In the genomic region with DNA sequence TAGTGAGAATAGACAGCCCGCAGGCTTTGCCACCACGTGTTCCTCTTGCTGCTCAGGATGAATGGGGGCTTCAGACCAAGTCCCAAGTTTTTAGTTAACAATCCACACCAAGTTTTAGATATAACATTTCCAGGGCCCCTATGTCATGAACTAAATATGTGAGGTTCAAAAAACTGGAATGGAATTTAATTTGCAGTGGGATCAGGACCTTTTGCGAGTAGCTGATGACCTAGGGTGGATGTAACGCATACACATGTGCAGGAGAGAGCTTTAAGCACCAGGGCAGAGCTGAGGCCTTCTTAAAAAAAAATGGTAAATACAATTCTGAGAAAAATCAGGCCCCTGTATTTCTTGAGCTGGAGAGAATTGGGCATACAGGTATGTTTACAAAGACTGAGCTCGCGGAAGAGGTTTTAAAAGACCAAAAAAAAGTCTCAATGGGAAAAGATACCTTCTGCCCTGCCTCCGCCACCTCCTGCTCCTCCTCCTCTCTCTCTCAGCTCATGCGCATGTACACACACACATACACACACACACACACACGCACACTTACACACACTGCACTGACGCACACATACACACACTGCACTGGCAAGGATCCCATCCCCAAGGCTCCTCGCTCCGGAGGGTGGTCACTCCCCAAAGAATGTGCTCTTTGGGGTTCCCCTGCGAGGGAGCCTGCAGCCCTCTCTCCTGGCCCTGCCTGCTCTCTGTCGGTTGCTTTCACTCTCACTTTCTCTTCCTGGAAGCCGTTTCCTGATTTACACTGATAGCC, we compare ENCODE assay signal across 8 cellular contexts. TPM values are rescaled to one million over a fixed set of nuclear protein-coding genes. Genes with fewer than 3 reads are reported as not detected.
DNase-seq lines count a peak whose midpoint lies in the region; ATAC-seq and TF ChIP-seq lines count a peak whose summit lies in the region.

No MANE protein-coding gene starts in this region.

- H3K79me2 ChIP-seq in fibroblast of lung (ENCODE audit: control insufficient read depth, insufficient read depth, low read length), result no peaks in the 10 kb centered on the region

- 0 out of 2 replicates have a peak, but pooled peaks have one; percentile 3 for TF ChIP-seq CTCF in AG04450 (IDR thresholded peaks at IDR 0.05; ENCODE audit: low read depth, low read length)
- TF ChIP-seq CTCF in activated CD8-positive, alpha-beta T cell treated with anti-CD3 and anti-CD28 coated beads for 36 hours (IDR thresholded peaks at IDR 0.05), result no peak
- no peak for TF ChIP-seq CTCF in fibroblast of lung (conservative IDR thresholded peaks at IDR 0.05 in 1 of 2, IDR thresholded peaks at IDR 0.05 in 1 of 2; ENCODE audit: low read depth in 1 of 2, low read length in 2 of 2)
- TF ChIP-seq CTCF in neutrophil (IDR thresholded peaks at IDR 0.05), result no peak
- no peak for TF ChIP-seq CTCF in uterus (IDR thresholded peaks at IDR 0.05)

- intact Hi-C loops in activated CD8-positive, alpha-beta T cell treated with anti-CD3 and anti-CD28 coated beads for 36 hours (cut with micrococcal nuclease), result no loop called here
- intact Hi-C loops in uterus (cut with DNase I; ENCODE audit: low total_unique reads), result no loop called here

- TF ChIP-seq POLR2A in GM19193 (IDR thresholded peaks at IDR 0.05; ENCODE audit: extremely low read depth, insufficient read depth, insufficient read length), result peak; percentile 40
- TF ChIP-seq POLR2A in uterus (IDR thresholded peaks at IDR 0.05), result no peak

- DNase-seq in AG04450 (ENCODE audit: low read depth, low spot score) (peak; percentile 11), fibroblast of lung (ENCODE audit: low read depth in 2 of 2) (peak; percentile 70 to 81), uterus (peak; percentile 34 to 45), KBM-7 (no peak)
- DNase-seq in activated CD8-positive, alpha-beta T cell treated with anti-CD3 and anti-CD28 coated beads for 36 hours, result peak; percentile 60

- H3K27me3 Mint-ChIP-seq in activated CD8-positive, alpha-beta T cell treated with anti-CD3 and anti-CD28 coated beads for 36 hours, result no peaks in the 10 kb centered on the region

- H4K20me1 ChIP-seq in fibroblast of lung (ENCODE audit: control insufficient read depth, extremely low read depth, insufficient read depth, low read length), result no peaks in the 10 kb centered on the region

- H3K4me3 ChIP-seq in AG04450 (ENCODE audit: low read depth, low read length) (peak overlapping the region; percentile 67), fibroblast of lung (replicated peaks in 1 of 4; ENCODE audit: control extremely low read depth in 1 of 4, insufficient read depth in 1 of 4, low read depth in 3 of 4, low read length in 4 of 4) (peak overlapping the region; percentile 53 to 74 (median 60)), neutrophil (ENCODE audit: low read depth in 1 of 2, low read length in 1 of 2) (peak overlapping the region; percentile 63 to 67), uterus (peak overlapping the region; percentile 27 to 36)

- H3K27ac Mint-ChIP-seq in activated CD8-positive, alpha-beta T cell treated with anti-CD3 and anti-CD28 coated beads for 36 hours, result peak overlapping the region; percentile 98

- in situ Hi-C loops in KBM-7 (cut with MboI; ENCODE audit: low pct_unique_long_range_greater_than_20kb, low sequenced_read_pairs), result no loop called here

- H3K36me3 Mint-ChIP-seq in activated CD8-positive, alpha-beta T cell treated with anti-CD3 and anti-CD28 coated beads for 36 hours (ENCODE audit: low read depth), result no peaks in the 10 kb centered on the region

- no peaks in the 10 kb centered on the region for H3K9me3 Mint-ChIP-seq in activated CD8-positive, alpha-beta T cell treated with anti-CD3 and anti-CD28 coated beads for 36 hours

- H3K4me3 Mint-ChIP-seq in activated CD8-positive, alpha-beta T cell treated with anti-CD3 and anti-CD28 coated beads for 36 hours, result peak overlapping the region; percentile 90

- POLR2A ChIA-PET in AG04450 (lab: Yijun Ruan, JAX), result no interaction called here
- POLR2A ChIA-PET in activated CD8-positive, alpha-beta T cell treated with anti-CD3 and anti-CD28 coated beads for 36 hours (lab: Charles Lee), result interaction anchor here (1.1 to 1.8 kb wide), 3 partner anchors 49 to 91 kb away, joined by 3 to 8 read pairs (median 3); partner anchors contain the start of gene IGF1R

- H3K27ac ChIP-seq in AG04450 (ENCODE audit: low read depth, low read length) (no peak overlapping the region), fibroblast of lung (ENCODE audit: insufficient read depth, low read length) (peak overlapping the region; percentile 4), neutrophil (peak overlapping the region; percentile 69), uterus (peak overlapping the region; percentile 53 to 65)

- peak overlapping the region; percentile 100 for H2AFZ ChIP-seq in fibroblast of lung (ENCODE audit: low read length)

- peak overlapping the region; percentile 37 for H3K9ac ChIP-seq in fibroblast of lung (ENCODE audit: insufficient read depth, low read length)

- peak; percentile 79 for ATAC-seq in HG03196 (IDR thresholded peaks at IDR 0.05; ENCODE audit: unreplicated experiment)
- peak; percentile 90 for ATAC-seq in activated CD8-positive, alpha-beta T cell treated with anti-CD3 and anti-CD28 coated beads for 36 hours

- H3K27me3 ChIP-seq in AG04450 (ENCODE audit: control insufficient read depth, insufficient read depth, low read length) (peaks cover 11% of the 10 kb centered on the region), fibroblast of lung (ENCODE audit: control insufficient read depth, insufficient read depth, low read length) (peaks cover 2% of the 10 kb centered on the region), neutrophil (peaks cover 41% of the 10 kb centered on the region), uterus (no peaks in the 10 kb centered on the region)

- H3K36me3 ChIP-seq in fibroblast of lung (ENCODE audit: control insufficient read depth, insufficient read depth, low read length), result no peaks in the 10 kb centered on the region
- no peaks in the 10 kb centered on the region for H3K36me3 ChIP-seq in neutrophil
- H3K36me3 ChIP-seq in uterus, result no peaks in the 10 kb centered on the region

- H3K9me3 ChIP-seq in AG04450 (ENCODE audit: control insufficient read depth, insufficient read depth, low read length) (no peaks in the 10 kb centered on the region), fibroblast of lung (ENCODE audit: control insufficient read depth, insufficient read depth, low read depth, low read length) (no peaks in the 10 kb centered on the region), neutrophil (no peaks in the 10 kb centered on the region), uterus (no peaks in the 10 kb centered on the region)

- peaks cover 15% of the 10 kb centered on the region for H3K4me1 Mint-ChIP-seq in activated CD8-positive, alpha-beta T cell treated with anti-CD3 and anti-CD28 coated beads for 36 hours (ENCODE audit: low read depth)

- CTCF ChIA-PET in AG04450 (lab: Charles Lee), result interaction anchor here (0.6 to 1.0 kb wide), 4 partner anchors 31 to 500 kb away, joined by 3 to 4 read pairs (median 4); no protein-coding TSS in a partner anchor
- CTCF ChIA-PET in activated CD8-positive, alpha-beta T cell treated with anti-CD3 and anti-CD28 coated beads for 36 hours (lab: Charles Lee), result interaction anchor here (0.8 to 3.2 kb wide), 7 partner anchors 10 to 81 kb away, joined by 3 to 13 read pairs (median 3); no protein-coding TSS in a partner anchor

- H3K4me2 ChIP-seq in fibroblast of lung (ENCODE audit: extremely low read depth, insufficient read depth, low read length), result peak overlapping the region; percentile 90

- H3K4me1 ChIP-seq in fibroblast of lung (ENCODE audit: control insufficient read depth, extremely low read depth, insufficient read depth, low read length), result no peaks in the 10 kb centered on the region
- H3K4me1 ChIP-seq in neutrophil (ENCODE audit: control insufficient read depth in 1 of 2, insufficient read depth in 1 of 2, low read depth in 1 of 2, low read length in 1 of 2), result peaks cover 10 to 14% of the 10 kb centered on the region in 2 experiments
- H3K4me1 ChIP-seq in uterus, result peaks cover 0 to 6% of the 10 kb centered on the region in 2 donors

RNA-seq across cellular contexts. Expression of gene IGF1R, which starts 48.2 kb away (rescaled TPM):
- 21.6 and 35.4 TPM in 2 replicates for polyA plus RNA-seq in AG04450 (2011; rRNA removed)
- polyA minus RNA-seq in AG04450 (2011; rRNA and poly(A)+ RNA removed), result 114 and 148 TPM in 2 replicates
- total RNA-seq in activated CD8-positive, alpha-beta T cell treated with anti-CD3 and anti-CD28 coated beads for 36 hours, result 10 to 100 TPM; 22.8 to 24.7 TPM
- total RNA-seq in fibroblast of lung, result 16.7 and 28.6 TPM in 2 replicates
- 12.8 and 14.6 TPM in 2 replicates for polyA plus RNA-seq in fibroblast of lung
- polyA plus RNA-seq in fibroblast of lung (2012), result 16.0 and 27.0 TPM in 2 replicates
- 123 and 128 TPM in 2 replicates for polyA minus RNA-seq in fibroblast of lung (ENCODE audit: low replicate concordance)
- total RNA-seq in uterus, result 10 to 100 TPM; 30.0 to 95.2 (median 57.5) TPM
